1 cellular context compared by ENCODE assay signal in the genomic region with DNA sequence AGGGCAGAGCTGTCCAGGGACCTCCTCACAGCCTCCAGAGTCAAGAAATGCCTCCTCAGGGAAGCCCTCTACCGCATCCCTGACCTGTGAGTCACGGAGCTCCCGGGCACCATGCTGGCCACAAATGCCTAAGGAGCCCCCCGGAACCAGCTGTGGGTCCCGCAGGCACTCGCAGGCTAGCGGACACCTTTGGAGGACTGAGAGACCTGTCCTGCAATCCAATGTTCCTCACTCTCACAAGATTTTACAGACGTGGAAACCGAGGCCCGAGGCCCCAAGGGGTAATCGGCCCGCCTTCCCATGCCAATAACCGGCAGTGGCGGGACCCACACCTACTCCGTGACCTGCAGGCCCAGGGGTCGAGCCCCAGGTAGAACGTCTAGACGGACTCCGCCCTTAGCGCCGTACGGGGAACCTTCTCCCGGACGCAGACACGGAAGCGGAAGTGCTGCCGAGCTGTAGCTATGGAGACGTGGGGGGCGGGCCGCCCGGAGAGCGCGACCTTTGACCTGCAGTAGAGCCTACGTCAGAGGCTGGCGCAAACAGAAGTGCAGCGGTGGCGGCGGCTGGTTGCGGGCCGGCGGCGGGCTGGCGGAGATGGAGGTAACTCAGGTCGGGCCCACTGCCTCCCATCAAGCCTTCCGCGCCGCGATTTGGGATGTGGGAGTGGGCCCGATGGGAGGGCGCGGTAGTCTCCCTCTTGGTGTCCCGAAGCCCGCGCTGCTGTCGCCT.
TF ChIP-seq lines count a peak whose summit lies in the region.

Gene GCC2, plus strand, starts transcription at position 529 of the 732 bp plus-strand sequence. Its CDS starts 69 bp downstream, at position 598.

TF ChIP-seq in HepG2, 621 proteins besides CTCF, POLR2A, EP300 and RAD21 (continued from another document and continues in another):
- TF ChIP-seq ZBTB40 (IDR thresholded peaks at IDR 0.05) (peak; percentile 70), ZBTB40 (CRISPR knock-in tag; IDR thresholded peaks at IDR 0.05) (peak; percentile 89), KLF13 (CRISPR knock-in tag; IDR thresholded peaks at IDR 0.05) (peak; percentile 55; the same call in 1 of the 2 replicates), ZNF282 (IDR thresholded peaks at IDR 0.05; ENCODE audit: partially characterized antibody) (no peak), SMARCC2 (IDR thresholded peaks at IDR 0.05) (no peak), ZNF20 (CRISPR knock-in tag; IDR thresholded peaks at IDR 0.05) (no peak), ZNF550 (CRISPR knock-in tag; IDR thresholded peaks at IDR 0.05; ENCODE audit: borderline replicate concordance) (0 out of 2 replicates have a peak, but pooled peaks have one; percentile 80), SUZ12 (IDR thresholded peaks at IDR 0.05; ENCODE audit: low read depth, low read length) (no peak), ZNF225 (CRISPR knock-in tag; IDR thresholded peaks at IDR 0.05) (no peak; the same call in 1 of the 2 replicates), TEAD3 (CRISPR knock-in tag; optimal IDR thresholded peaks at IDR 0.05; ENCODE audit: borderline replicate concordance) (peak; percentile 64), TSC22D2 (CRISPR knock-in tag; IDR thresholded peaks at IDR 0.05; ENCODE audit: borderline replicate concordance) (peak; percentile 73; the same call in 1 of the 2 replicates), ZNF577 (CRISPR knock-in tag; IDR thresholded peaks at IDR 0.05; ENCODE audit: borderline replicate concordance, low read depth) (no peak), ZNF800 (CRISPR knock-in tag; IDR thresholded peaks at IDR 0.05) (peak; percentile 54; the same call in 1 of the 2 replicates), REL (CRISPR knock-in tag; conservative IDR thresholded peaks at IDR 0.05) (peak; percentile 91), CC2D1A (CRISPR knock-in tag; IDR thresholded peaks at IDR 0.05) (no peak), NR0B2 (CRISPR knock-in tag; IDR thresholded peaks at IDR 0.05) (peak; percentile 79), DPF2 (CRISPR knock-in tag; IDR thresholded peaks at IDR 0.05; ENCODE audit: borderline replicate concordance, low read depth) (no peak), ZFX (CRISPR knock-in tag; IDR thresholded peaks at IDR 0.05; ENCODE audit: low read depth) (peak; percentile 97), JUND (CRISPR knock-in tag; IDR thresholded peaks at IDR 0.05) (peak; percentile 76), ARID2 (CRISPR knock-in tag; IDR thresholded peaks at IDR 0.05; ENCODE audit: borderline replicate concordance) (peak; percentile 56; the same call in 1 of the 2 replicates), MEF2D (CRISPR knock-in tag; IDR thresholded peaks at IDR 0.05) (peak; percentile 6), ZNF607 (CRISPR knock-in tag; IDR thresholded peaks at IDR 0.05; ENCODE audit: borderline replicate concordance) (peak; percentile 77; the same call in 1 of the 2 replicates), ZNF17 (CRISPR knock-in tag; IDR thresholded peaks at IDR 0.05) (no peak), ZNF530 (CRISPR knock-in tag; IDR thresholded peaks at IDR 0.05; ENCODE audit: low read depth) (no peak), SALL1 (CRISPR knock-in tag; IDR thresholded peaks at IDR 0.05) (peak; percentile 92), EED (CRISPR knock-in tag; IDR thresholded peaks at IDR 0.05) (no peak), SRF (IDR thresholded peaks at IDR 0.05; ENCODE audit: low read depth, low read length) (no peak), ZBTB33 (CRISPR knock-in tag; IDR thresholded peaks at IDR 0.05) (no peak; the same call in 1 of the 2 replicates), GTF3A (CRISPR knock-in tag; conservative IDR thresholded peaks at IDR 0.05) (no peak; the same call in 1 of the 2 replicates), FLYWCH1 (CRISPR knock-in tag; IDR thresholded peaks at IDR 0.05) (no peak), EEA1 (CRISPR knock-in tag; IDR thresholded peaks at IDR 0.05; ENCODE audit: borderline replicate concordance) (no peak), MXD4 (CRISPR knock-in tag; IDR thresholded peaks at IDR 0.05) (peak; percentile 91; the same call in 1 of the 2 replicates), ATRX (CRISPR knock-in tag; IDR thresholded peaks at IDR 0.05; ENCODE audit: borderline replicate concordance) (no peak)
- TF ChIP-seq, protein P1, sequence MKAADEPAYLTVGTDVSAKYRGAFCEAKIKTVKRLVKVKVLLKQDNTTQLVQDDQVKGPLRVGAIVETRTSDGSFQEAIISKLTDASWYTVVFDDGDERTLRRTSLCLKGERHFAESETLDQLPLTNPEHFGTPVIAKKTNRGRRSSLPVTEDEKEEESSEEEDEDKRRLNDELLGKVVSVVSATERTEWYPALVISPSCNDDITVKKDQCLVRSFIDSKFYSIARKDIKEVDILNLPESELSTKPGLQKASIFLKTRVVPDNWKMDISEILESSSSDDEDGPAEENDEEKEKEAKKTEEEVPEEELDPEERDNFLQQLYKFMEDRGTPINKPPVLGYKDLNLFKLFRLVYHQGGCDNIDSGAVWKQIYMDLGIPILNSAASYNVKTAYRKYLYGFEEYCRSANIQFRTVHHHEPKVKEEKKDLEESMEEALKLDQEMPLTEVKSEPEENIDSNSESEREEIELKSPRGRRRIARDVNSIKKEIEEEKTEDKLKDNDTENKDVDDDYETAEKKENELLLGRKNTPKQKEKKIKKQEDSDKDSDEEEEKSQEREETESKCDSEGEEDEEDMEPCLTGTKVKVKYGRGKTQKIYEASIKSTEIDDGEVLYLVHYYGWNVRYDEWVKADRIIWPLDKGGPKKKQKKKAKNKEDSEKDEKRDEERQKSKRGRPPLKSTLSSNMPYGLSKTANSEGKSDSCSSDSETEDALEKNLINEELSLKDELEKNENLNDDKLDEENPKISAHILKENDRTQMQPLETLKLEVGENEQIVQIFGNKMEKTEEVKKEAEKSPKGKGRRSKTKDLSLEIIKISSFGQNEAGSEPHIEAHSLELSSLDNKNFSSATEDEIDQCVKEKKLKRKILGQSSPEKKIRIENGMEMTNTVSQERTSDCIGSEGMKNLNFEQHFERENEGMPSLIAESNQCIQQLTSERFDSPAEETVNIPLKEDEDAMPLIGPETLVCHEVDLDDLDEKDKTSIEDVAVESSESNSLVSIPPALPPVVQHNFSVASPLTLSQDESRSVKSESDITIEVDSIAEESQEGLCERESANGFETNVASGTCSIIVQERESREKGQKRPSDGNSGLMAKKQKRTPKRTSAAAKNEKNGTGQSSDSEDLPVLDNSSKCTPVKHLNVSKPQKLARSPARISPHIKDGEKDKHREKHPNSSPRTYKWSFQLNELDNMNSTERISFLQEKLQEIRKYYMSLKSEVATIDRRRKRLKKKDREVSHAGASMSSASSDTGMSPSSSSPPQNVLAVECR (CRISPR knock-in tag; IDR thresholded peaks at IDR 0.05; ENCODE audit: borderline replicate concordance) = peak; percentile 99
